8 cellular contexts compared by ENCODE assay signal in the genomic region with DNA sequence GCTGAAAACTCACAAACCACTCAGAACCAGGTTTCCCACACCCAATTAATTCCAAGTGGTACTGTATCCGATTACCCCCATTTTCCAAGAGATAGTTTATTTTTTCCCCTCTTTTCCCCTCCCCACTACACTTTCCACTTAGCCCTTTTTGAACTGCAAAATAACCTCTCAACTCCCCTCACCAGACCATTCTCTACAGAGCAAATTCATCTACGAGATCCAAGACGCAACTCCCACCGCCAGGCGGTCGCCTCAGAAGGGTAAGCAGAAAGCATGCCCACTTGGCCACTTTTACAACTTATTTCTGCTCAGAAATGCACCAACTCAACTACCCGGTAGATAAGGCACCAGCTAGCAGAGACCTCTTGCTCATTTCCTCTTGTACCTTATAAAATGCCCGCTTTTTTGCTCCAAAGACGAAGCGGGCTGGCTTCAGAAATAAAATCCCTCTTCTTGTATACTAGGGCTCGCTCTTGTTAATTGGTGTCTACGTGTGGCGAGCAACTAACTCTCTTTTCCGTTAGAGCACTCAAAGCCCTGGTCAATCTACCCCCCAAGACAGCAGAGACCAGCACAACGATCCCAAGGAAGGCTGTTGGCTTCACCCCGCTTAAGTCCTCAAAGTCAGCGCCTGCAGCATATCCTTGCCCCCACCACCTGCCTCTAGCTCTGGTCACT. TPM values are rescaled to one million over a fixed set of nuclear protein-coding genes. Genes with fewer than 3 reads are reported as not detected.
DNase-seq lines count a peak whose midpoint lies in the region; ATAC-seq and TF ChIP-seq lines count a peak whose summit lies in the region.

No MANE protein-coding gene starts in this region.

- no peaks in the 10 kb centered on the region for H3K27me3 ChIP-seq in BLaER1
- H3K27me3 ChIP-seq in HUES48 (ENCODE audit: control insufficient read depth, insufficient read depth, low read length), result peaks cover 12% of the 10 kb centered on the region
- no peaks in the 10 kb centered on the region for H3K27me3 ChIP-seq in ectodermal cell (ENCODE audit: control insufficient read depth, insufficient read depth, low read length, poor library complexity, severe bottlenecking)
- H3K27me3 ChIP-seq in mononuclear cell (ENCODE audit: insufficient read depth, low read length), result no peaks in the 10 kb centered on the region
- H3K27me3 ChIP-seq in subcutaneous abdominal adipose tissue (ENCODE audit: control insufficient read depth in 5 of 5, insufficient read depth in 4 of 5, low read length in 5 of 5), result no peaks in the 10 kb centered on the region

- WGBS in ectodermal cell, 2 experiments, result 0% methylated on average over 17 of the region's 17 CpGs

- H3K9me3 ChIP-seq in BLaER1 (no peaks in the 10 kb centered on the region), HUES48 (ENCODE audit: control insufficient read depth, insufficient read depth, low read length) (no peaks in the 10 kb centered on the region), ectodermal cell (ENCODE audit: control insufficient read depth, low read length) (no peaks in the 10 kb centered on the region), mononuclear cell (ENCODE audit: low read depth, low read length) (no peaks in the 10 kb centered on the region), subcutaneous abdominal adipose tissue (ENCODE audit: control insufficient read depth in 5 of 5, low read length in 5 of 5) (no peaks in the 10 kb centered on the region)

- H3K4me3 ChIP-seq in BLaER1, result peak overlapping the region; percentile 83
- peak overlapping the region; percentile 71 for H3K4me3 ChIP-seq in HUES48 (ENCODE audit: low read depth, low read length)
- peak overlapping the region; percentile 86 for H3K4me3 ChIP-seq in WI38 (ENCODE audit: low read depth, low read length)
- H3K4me3 ChIP-seq in ectodermal cell (ENCODE audit: insufficient read depth, low read depth, low read length), result peak overlapping the region; percentile 83
- H3K4me3 ChIP-seq in mononuclear cell (ENCODE audit: low read length), result peak overlapping the region; percentile 79
- peak overlapping the region; percentile 73 to 95 (median 92) for H3K4me3 ChIP-seq in subcutaneous abdominal adipose tissue (ENCODE audit: low read depth in 1 of 5, low read length in 5 of 5)

- peaks cover 33% of the 10 kb centered on the region; the same call in 1 of the 2 replicates for H4K20me1 ChIP-seq in BLaER1

- peak overlapping the region; percentile 97 for H3K4me2 ChIP-seq in BLaER1

- H3K36me3 ChIP-seq in BLaER1 (0 out of 2 replicates have a peak, but pooled peaks cover 10% of the 10 kb centered on the region), HUES48 (ENCODE audit: control insufficient read depth, insufficient read depth, low read length) (no peaks in the 10 kb centered on the region), ectodermal cell (ENCODE audit: control insufficient read depth, insufficient read depth, low read length) (no peaks in the 10 kb centered on the region), subcutaneous abdominal adipose tissue (ENCODE audit: control insufficient read depth in 5 of 5, insufficient read depth in 5 of 5, low read length in 5 of 5) (no peaks in the 10 kb centered on the region)

- TF ChIP-seq CTCF in WI38 (IDR thresholded peaks at IDR 0.05; ENCODE audit: low read depth, low read length), result peak; percentile 29; the same call in 1 of the 2 replicates

- peak overlapping the region; percentile 92 for H3K27ac ChIP-seq in BLaER1
- peak overlapping the region; percentile 100 for H3K27ac ChIP-seq in HUES48 (ENCODE audit: low read depth, low read length)
- H3K27ac ChIP-seq in ectodermal cell (ENCODE audit: insufficient read depth, low read depth, low read length, poor library complexity, severe bottlenecking), result peak overlapping the region; percentile 97
- peak overlapping the region; percentile 95 for H3K27ac ChIP-seq in subcutaneous abdominal adipose tissue (ENCODE audit: low read depth, low read length)

- H3K4me1 ChIP-seq in BLaER1 (peaks cover 40% of the 10 kb centered on the region), HUES48 (ENCODE audit: control insufficient read depth, insufficient read depth, low read length) (peaks cover 9% of the 10 kb centered on the region), ectodermal cell (ENCODE audit: control insufficient read depth, insufficient read depth, low read length) (peaks cover 7% of the 10 kb centered on the region), mononuclear cell (ENCODE audit: insufficient read depth, low read length) (peaks cover 33% of the 10 kb centered on the region), subcutaneous abdominal adipose tissue (ENCODE audit: control insufficient read depth in 5 of 5, insufficient read depth in 5 of 5, low read length in 5 of 5) (peaks cover 2 to 39% (median 35%) of the 10 kb centered on the region in 5 donors)

- peak; percentile 16 for ATAC-seq in GM19351 (IDR thresholded peaks at IDR 0.05; ENCODE audit: unreplicated experiment)

- no peak for DNase-seq in hepatic stellate cell (ENCODE audit: low spot score)

- H3K9ac ChIP-seq in BLaER1 (peak overlapping the region; percentile 86), HUES48 (ENCODE audit: low read depth, low read length) (peak overlapping the region; percentile 24), subcutaneous abdominal adipose tissue (ENCODE audit: low read length in 5 of 5) (peak overlapping the region; percentile 6 to 97 (median 89))

RNA-seq across cellular contexts. Expression of a gene that starts 0.9 kb away (rescaled TPM):
- polyA plus RNA-seq in ectodermal cell (2013, experiment 1 of 4), result 68.5 TPM
- 63.2 TPM for polyA plus RNA-seq in ectodermal cell (2013, experiment 2 of 4)
- polyA plus RNA-seq in ectodermal cell (2013, experiment 3 of 4), result 46.3 TPM
- polyA plus RNA-seq in ectodermal cell (2013, experiment 4 of 4), result 51.8 TPM
- 52.4 TPM for total RNA-seq in mononuclear cell

Comparison
In these comparisons a context has a peak if more than half of its experiments do, and no peak if none do; other contexts are left out.
1. H3K9ac ChIP-seq: peak in every context shown above with its lines; median percentile 89 in subcutaneous abdominal adipose tissue; 86 in BLaER1; 24 in HUES48.